1 cellular context compared by ENCODE assay signal in genomic region chr4:2250003-2250763, GRCh38.
TF ChIP-seq lines count a peak whose summit lies in the region.

No MANE protein-coding gene starts in this region.

TF ChIP-seq in H1, 55 proteins besides CTCF, POLR2A, EP300 and RAD21:
- TF ChIP-seq MAFK (IDR thresholded peaks at IDR 0.05; ENCODE audit: low read depth, low read length) (no peak), CBX8 (IDR thresholded peaks at IDR 0.05; ENCODE audit: borderline replicate concordance, low read depth, low read length) (no peak), NANOG (IDR thresholded peaks at IDR 0.05; ENCODE audit: insufficient read depth, low read depth, low read length, poor library complexity, severe bottlenecking) (no peak), SRF (IDR thresholded peaks at IDR 0.05; ENCODE audit: low read depth, low read length) (no peak), YY1 (IDR thresholded peaks at IDR 0.05; ENCODE audit: low read depth, low read length) (no peak)
